In genomic region chr1:243623831-243624230, GRCh38 we compare ENCODE assay signal across 23 cellular contexts.
DNase-seq lines count a peak whose midpoint lies in the region; ATAC-seq and TF ChIP-seq lines count a peak whose summit lies in the region.
"Had no signal": no experiment of that assay in that cellular context is flagged by ENCODE, and none has a peak within 500 bp of the region (broad histone marks: within the 10 kb centered on the region; RNA-seq: fewer than 3 reads in every experiment).

No MANE protein-coding gene starts in this region.

- H3K4me1 ChIP-seq in left lung = no peaks in the 10 kb centered on the region
- no peaks in the 10 kb centered on the region for H3K4me1 ChIP-seq in A673 (ENCODE audit: insufficient read depth, low read length, poor library complexity, severe bottlenecking)
- H3K4me1 ChIP-seq: A549, adrenal gland, BLaER1, vagina had no signal

- H3K27me3 ChIP-seq in left lung (no peaks in the 10 kb centered on the region), A673 (replicated peaks; ENCODE audit: insufficient read depth, low read depth, low read length, poor library complexity) (no peaks in the 10 kb centered on the region)
- H3K27me3 ChIP-seq: adrenal gland, BLaER1, ovary, vagina had no signal

- POLR2A ChIA-PET in A673 (lab: Charles Lee; ENCODE audit: low non-redundant PET) = no interaction called here

- DNase-seq in AG08396 (ENCODE audit: low spot score) (peak; percentile 22), LHCN-M2 (ENCODE audit: low read depth) (peak; percentile 84), choroid plexus epithelial cell (ENCODE audit: low read depth) (peak; percentile 64), glomerular visceral epithelial cell (ENCODE audit: extremely low spot score) (peak; percentile 9), left lung (no peak), NCI-H2227 treated with DMSO at 0.1 percent for 48 hours (lab: John Stamatoyannopoulos, UW) (no peak), A673 (ENCODE audit: low spot score) (no peak), activated T-cell treated with anti-CD3 and anti-CD28 coated beads for 4 hours (no peak)
- DNase-seq: activated CD4-positive, alpha-beta T cell treated with anti-CD3 and anti-CD28 coated beads, Interleukin-2, amount 10 ng/mL, durations not matched to agents 24 days and 14 days; activated effector memory CD4-positive, alpha-beta T cell treated with anti-CD3 and anti-CD28 coated beads, Interleukin-2, amount 50 U/mL, for 16 hours; adrenal gland; effector CD4-positive, alpha-beta T cell; naive B cell; NCI-H1694 treated with DMSO at 0.1 percent for 48 hours; NCI-H774; OCI-M1; ovary; right cardiac atrium; SIG-M5; T-helper 1 cell had no signal

- CTCF ChIA-PET in A673 (lab: Charles Lee) = no interaction called here

- H3K27ac ChIP-seq in left lung = no peak overlapping the region
- no peak overlapping the region for H3K27ac ChIP-seq in A673 (ENCODE audit: low read depth, low read length, poor library complexity, severe bottlenecking)
- H3K27ac ChIP-seq: A549, adrenal gland, BLaER1, ovary, vagina had no signal

- ATAC-seq in left lung = no peak
- ATAC-seq: A549, right cardiac atrium had no signal

- H3K4me3 ChIP-seq in choroid plexus epithelial cell (ENCODE audit: low read depth, low read length) (no peak overlapping the region), left lung (no peak overlapping the region), A673 (ENCODE audit: low read depth, low read length, poor library complexity, severe bottlenecking) (no peak overlapping the region)
- H3K4me3 ChIP-seq: A549, adrenal gland, BLaER1, ovary, vagina had no signal

- intact Hi-C loops in left lung (cut with DNase I) (no loop called here), A673 (cut with micrococcal nuclease; ENCODE audit: unreplicated experiment) (no loop called here)

- H3K36me3 ChIP-seq in left lung = peaks cover 0 to 8% of the 10 kb centered on the region in 2 donors
- no peaks in the 10 kb centered on the region for H3K36me3 ChIP-seq in A673 (ENCODE audit: insufficient read depth, low read length, poor library complexity, severe bottlenecking)
- H3K36me3 ChIP-seq: adrenal gland, ovary had no signal

- no peak for TF ChIP-seq CTCF in choroid plexus epithelial cell (conservative IDR thresholded peaks at IDR 0.05; ENCODE audit: low read depth, low read length)
- TF ChIP-seq CTCF in left lung (IDR thresholded peaks at IDR 0.05) = no peak
- no peak for TF ChIP-seq CTCF in A673 (conservative IDR thresholded peaks at IDR 0.05; ENCODE audit: low read depth, low read length)

- peaks cover 0 to 16% of the 10 kb centered on the region in 2 donors for H3K9me3 ChIP-seq in left lung
- no peaks in the 10 kb centered on the region for H3K9me3 ChIP-seq in A673 (ENCODE audit: low read depth, low read length, poor library complexity, severe bottlenecking)
- H3K9me3 ChIP-seq: adrenal gland, ovary, vagina had no signal

- no TSS peak for BruUV-seq in A673 (replicated peaks; lab: Mats Ljungman, UMichigan)

Comparison
In these comparisons a context has a peak if more than half of its experiments do, and no peak if none do; other contexts are left out.
1. DNase-seq: peak in AG08396 (single experiment), LHCN-M2 (single experiment), choroid plexus epithelial cell (single experiment) and glomerular visceral epithelial cell (single experiment); none in left lung (0 of 2), NCI-H2227 treated with DMSO at 0.1 percent for 48 hours (single experiment), A673 (single experiment) and activated T-cell treated with anti-CD3 and anti-CD28 coated beads for 4 hours (single experiment).